In genomic region chr12:105235747-105236476, GRCh38 we compare ENCODE assay signal across 8 cellular contexts. TPM values are rescaled to one million over a fixed set of nuclear protein-coding genes. Genes with fewer than 3 reads are reported as not detected.
DNase-seq lines count a peak whose midpoint lies in the region; ATAC-seq, FAIRE-seq and TF ChIP-seq lines count a peak whose summit lies in the region.

Gene APPL2 (minus strand): TSS chr12:105236174. CDS start chr12:105236012, 162 bp downstream.

- TF ChIP-seq CTCF in AG09319 (IDR thresholded peaks at IDR 0.05; ENCODE audit: low read depth, low read length) (no peak; the same call in none of the 2 replicates), kidney (IDR thresholded peaks at IDR 0.05; ENCODE audit: borderline replicate concordance, extremely low read depth, insufficient read depth) (no peak)

- peaks cover 13 to 22% of the 10 kb centered on the region in 2 donors for H3K4me1 ChIP-seq in kidney (ENCODE audit: control insufficient read depth in 1 of 2, insufficient read depth in 1 of 2, low read depth in 1 of 2, low read length in 2 of 2)

- peak within 1 kb of the TSS; percentile 90 to 91 for H3K4me3 ChIP-seq in kidney (ENCODE audit: low read length in 2 of 2)

- H3K9ac ChIP-seq in kidney (ENCODE audit: low read length in 2 of 2) = peak within 1 kb of the TSS; percentile 80 to 83

- DNase-seq in AG09319 (ENCODE audit: extremely low read depth, low read depth) = peak; percentile 73
- peak; percentile 87 for DNase-seq in NCI-H460 (ENCODE audit: extremely low read depth, low read depth)
- DNase-seq in activated CD4-positive, alpha-beta T cell treated with anti-CD3 and anti-CD28 coated beads for 24 hours (ENCODE audit: low read depth in 2 of 2) = peak; percentile 71 to 75
- DNase-seq in cerebellum (ENCODE audit: low spot score) = peak; percentile 94
- DNase-seq in kidney = peak; percentile 97
- peak; percentile 89 for DNase-seq in stimulated activated CD4-positive, alpha-beta T cell treated with anti-CD3 and anti-CD28 coated beads, Interleukin-15, amount 100 ng/mL, for 24 hours

- no peak for FAIRE-seq in kidney (lab: Jason Lieb, UNC)

- no peaks in the 10 kb centered on the region for H3K36me3 ChIP-seq in kidney (ENCODE audit: control insufficient read depth in 1 of 2, insufficient read depth in 2 of 2, low read length in 2 of 2)

- ATAC-seq in GM19035 (IDR thresholded peaks at IDR 0.05; ENCODE audit: unreplicated experiment) (peak; percentile 81), HG03354 (IDR thresholded peaks at IDR 0.05; ENCODE audit: poor library complexity, severe bottlenecking, unreplicated experiment) (peak; percentile 83)

- H3K27ac ChIP-seq in kidney (ENCODE audit: low read depth in 2 of 2, low read length in 2 of 2) = peak within 1 kb of the TSS; percentile 87 to 91

- H3K9me3 ChIP-seq in kidney (ENCODE audit: control insufficient read depth in 1 of 2, low read length in 2 of 2) = no peaks in the 10 kb centered on the region

- intact Hi-C loops in kidney (cut with DNase I) = no loop called here

RNA-seq across cellular contexts. Expression of gene APPL2, which starts in this region (rescaled TPM):
- total RNA-seq in NCI-H460 (2014; rRNA removed; shearing (Covaris generic)) = 26.5 and 26.9 TPM in 2 replicates
- 28.7 and 61.4 TPM in 2 replicates for polyA plus RNA-seq in NCI-H460 (2014; cell fraction: nucleus; rRNA removed)
- total RNA-seq in cerebellum = 67.3 TPM
- 42.5 TPM for total RNA-seq in kidney
- 17.9 TPM for polyA plus RNA-seq in kidney (ENCODE audit: insufficient read depth, low read depth, low replicate concordance)

Comparison
In these comparisons a context has a peak if more than half of its experiments do, and no peak if none do; other contexts are left out.
1. Peak in every context shown above with its lines: DNase-seq, ATAC-seq, H3K4me3 ChIP-seq and H3K27ac ChIP-seq.